Comparison of ENCODE assay signal across 10 cellular contexts in genomic region chr5:66958126-66958983, GRCh38.
DNase-seq lines count a peak whose midpoint lies in the region; ATAC-seq, FAIRE-seq and TF ChIP-seq lines count a peak whose summit lies in the region.
"Had no signal": no experiment of that assay in that cellular context is flagged by ENCODE, and none has a peak within 500 bp of the region (broad histone marks: within the 10 kb centered on the region; RNA-seq: fewer than 3 reads in every experiment).

No MANE protein-coding gene starts in this region.

- H3K9ac ChIP-seq in iPS-20b (ENCODE audit: low read depth, low read length) (no peak overlapping the region), skeletal muscle satellite cell (ENCODE audit: low read depth, low read length) (peak overlapping the region; percentile 74)

- FAIRE-seq in bronchial epithelial cell (lab: Jason Lieb, UNC) = no peak
- FAIRE-seq: small intestine had no signal

- DNase-seq in HCEC 1CT (peak; percentile 72), bronchial epithelial cell (ENCODE audit: low read depth) (peak; percentile 58), ureter (ENCODE audit: low spot score) (no peak), T-helper 2 cell (no peak)
- DNase-seq in activated CD8-positive, alpha-beta T cell treated with anti-CD3 and anti-CD28 coated beads, Interleukin-2, amount 10 ng/mL, durations not matched to agents 7 days and 5 days = no peak
- DNase-seq: NCI-H1436, small intestine had no signal

- no peak for ATAC-seq in activated CD8-positive, alpha-beta T cell treated with anti-CD3 and anti-CD28 coated beads, Interleukin-2, amount 10 ng/mL, durations not matched to agents 7 days and 5 days
- no peak for ATAC-seq in HG03565 (IDR thresholded peaks at IDR 0.05; ENCODE audit: unreplicated experiment)

- no peaks in the 10 kb centered on the region for H3K36me3 Mint-ChIP-seq in activated CD8-positive, alpha-beta T cell treated with anti-CD3 and anti-CD28 coated beads, Interleukin-2, amount 10 ng/mL, durations not matched to agents 7 days and 5 days (ENCODE audit: low read depth)

- H3K27ac Mint-ChIP-seq in activated CD8-positive, alpha-beta T cell treated with anti-CD3 and anti-CD28 coated beads, Interleukin-2, amount 10 ng/mL, durations not matched to agents 7 days and 5 days = no peak overlapping the region

- H3K36me3 ChIP-seq in bronchial epithelial cell (ENCODE audit: control insufficient read depth, insufficient read depth, low read length) = no peaks in the 10 kb centered on the region
- no peaks in the 10 kb centered on the region for H3K36me3 ChIP-seq in iPS-20b (ENCODE audit: insufficient read depth, low read depth, low read length)
- no peaks in the 10 kb centered on the region for H3K36me3 ChIP-seq in skeletal muscle satellite cell (ENCODE audit: insufficient read depth, low read length)

- peaks cover 7% of the 10 kb centered on the region for H3K27me3 Mint-ChIP-seq in activated CD8-positive, alpha-beta T cell treated with anti-CD3 and anti-CD28 coated beads, Interleukin-2, amount 10 ng/mL, durations not matched to agents 7 days and 5 days (ENCODE audit: low read depth)

- H3K9me3 ChIP-seq in iPS-20b (ENCODE audit: insufficient read depth, low read depth, low read length) (no peaks in the 10 kb centered on the region), skeletal muscle satellite cell (replicated peaks; ENCODE audit: low read length) (no peaks in the 10 kb centered on the region)

- no peak overlapping the region for H3K4me3 Mint-ChIP-seq in activated CD8-positive, alpha-beta T cell treated with anti-CD3 and anti-CD28 coated beads, Interleukin-2, amount 10 ng/mL, durations not matched to agents 7 days and 5 days

- H3K9me3 Mint-ChIP-seq in activated CD8-positive, alpha-beta T cell treated with anti-CD3 and anti-CD28 coated beads, Interleukin-2, amount 10 ng/mL, durations not matched to agents 7 days and 5 days (ENCODE audit: insufficient read depth) = no peaks in the 10 kb centered on the region

- peak overlapping the region; percentile 90 for H3K4me2 ChIP-seq in skeletal muscle satellite cell (ENCODE audit: low read length)

- POLR2A ChIA-PET in activated CD8-positive, alpha-beta T cell treated with anti-CD3 and anti-CD28 coated beads, Interleukin-2, amount 10 ng/mL, durations not matched to agents 7 days and 5 days (lab: Charles Lee) = no interaction called here

- CTCF ChIA-PET in activated CD8-positive, alpha-beta T cell treated with anti-CD3 and anti-CD28 coated beads, Interleukin-2, amount 10 ng/mL, durations not matched to agents 7 days and 5 days (lab: Charles Lee) = no interaction called here

- H3K4me3 ChIP-seq in bronchial epithelial cell (ENCODE audit: low read depth, low read length) (peak overlapping the region; percentile 15), iPS-20b (ENCODE audit: low read length) (peak overlapping the region; percentile 52), skeletal muscle satellite cell (ENCODE audit: low read length) (peak overlapping the region; percentile 70)

- H3K27me3 ChIP-seq in bronchial epithelial cell (ENCODE audit: control insufficient read depth, insufficient read depth, low read length) (no peaks in the 10 kb centered on the region), iPS-20b (ENCODE audit: insufficient read depth, low read length) (no peaks in the 10 kb centered on the region), skeletal muscle satellite cell (ENCODE audit: control insufficient read depth, insufficient read depth, low read length) (no peaks in the 10 kb centered on the region)

- H3K4me1 Mint-ChIP-seq in activated CD8-positive, alpha-beta T cell treated with anti-CD3 and anti-CD28 coated beads, Interleukin-2, amount 10 ng/mL, durations not matched to agents 7 days and 5 days (ENCODE audit: low read depth) = no peaks in the 10 kb centered on the region

- TF ChIP-seq CTCF in bronchial epithelial cell (IDR thresholded peaks at IDR 0.05; ENCODE audit: insufficient read depth, low read length, severe bottlenecking) = no peak

- H3K27ac ChIP-seq in iPS-20b (ENCODE audit: low read length) = no peak overlapping the region

- H3K4me1 ChIP-seq in iPS-20b (ENCODE audit: insufficient read depth, low read length) (peaks cover 37% of the 10 kb centered on the region), skeletal muscle satellite cell (ENCODE audit: control insufficient read depth, insufficient read depth, low read length) (peaks cover 35% of the 10 kb centered on the region)

Comparison
In these comparisons a context has a peak if more than half of its experiments do, and no peak if none do; other contexts are left out.
1. DNase-seq: peak in HCEC 1CT (single experiment) and bronchial epithelial cell (single experiment); none in ureter (single experiment), T-helper 2 cell (0 of 5) and activated CD8-positive, alpha-beta T cell treated with anti-CD3 and anti-CD28 coated beads, Interleukin-2, amount 10 ng/mL, durations not matched to agents 7 days and 5 days (single experiment).
2. H3K4me3 ChIP-seq: peak in every context shown above with its lines; median percentile 70 in skeletal muscle satellite cell; 52 in iPS-20b; 15 in bronchial epithelial cell.